9 cellular contexts compared by ENCODE assay signal in genomic region chr9:89519393-89519805, GRCh38. TPM values are rescaled to one million over a fixed set of nuclear protein-coding genes. Genes with fewer than 3 reads are reported as not detected.
A peak's percentile ranks its signal among the peaks of the same experiment; 100 is the strongest.
DNase-seq lines count a peak whose midpoint lies in the region; ATAC-seq and TF ChIP-seq lines count a peak whose summit lies in the region.
"Had no signal": no experiment of that assay in that cellular context is flagged by ENCODE, and none has a peak within 500 bp of the region (broad histone marks: within the 10 kb centered on the region; RNA-seq: fewer than 3 reads in every experiment).

No MANE protein-coding gene starts in this region.

- no peaks in the 10 kb centered on the region for H3K27me3 Mint-ChIP-seq in activated CD4-positive, alpha-beta T cell treated with anti-CD3 and anti-CD28 coated beads, Interleukin-2, amount 10 ng/mL, durations not matched to agents 7 days and 5 days

- intact Hi-C loops in gastrocnemius medialis (cut with DNase I; ENCODE audit: low total_unique reads), result no loop called here

- ATAC-seq in gastrocnemius medialis, result peak; percentile 88 to 99
- no peak for ATAC-seq in GM21529 (IDR thresholded peaks at IDR 0.05; ENCODE audit: unreplicated experiment)
- no peak for ATAC-seq in GM21423 (IDR thresholded peaks at IDR 0.05; ENCODE audit: unreplicated experiment)
- no peak for ATAC-seq in HG02642 (IDR thresholded peaks at IDR 0.05; ENCODE audit: poor library complexity, unreplicated experiment)

- no peaks in the 10 kb centered on the region for H3K27me3 ChIP-seq in esophagus (ENCODE audit: control insufficient read depth in 1 of 2, insufficient read depth in 2 of 2, low read length in 2 of 2)
- H3K27me3 ChIP-seq in gastrocnemius medialis, result no peaks in the 10 kb centered on the region

- no peaks in the 10 kb centered on the region for H3K9me3 ChIP-seq in esophagus (ENCODE audit: control insufficient read depth in 2 of 2, insufficient read depth in 1 of 2, low read depth in 1 of 2, low read length in 1 of 2)
- no peaks in the 10 kb centered on the region for H3K9me3 ChIP-seq in gastrocnemius medialis
- H3K9me3 ChIP-seq: prostate gland had no signal

- no peaks in the 10 kb centered on the region for H3K36me3 ChIP-seq in esophagus (ENCODE audit: control insufficient read depth in 2 of 2, insufficient read depth in 2 of 2, low read length in 1 of 2)
- H3K36me3 ChIP-seq in gastrocnemius medialis, result no peaks in the 10 kb centered on the region
- H3K36me3 ChIP-seq: prostate gland had no signal

- H3K4me3 ChIP-seq in esophagus (ENCODE audit: low read depth in 1 of 2, low read length in 2 of 2) (no peak overlapping the region), gastrocnemius medialis (no peak overlapping the region)
- H3K4me3 ChIP-seq: prostate gland had no signal

- CTCF ChIA-PET in activated CD4-positive, alpha-beta T cell treated with anti-CD3 and anti-CD28 coated beads, Interleukin-2, amount 10 ng/mL, durations not matched to agents 7 days and 5 days (lab: Charles Lee), result interaction anchor here (0.8 to 6.6 kb wide), 8 partner anchors 11 to 113 kb away, joined by 3 to 38 read pairs (median 4); no protein-coding TSS in a partner anchor

- no peak for TF ChIP-seq CTCF in gastrocnemius medialis (IDR thresholded peaks at IDR 0.05 in 4 of 5, conservative IDR thresholded peaks at IDR 0.05 in 1 of 5)

- 53 to 71% methylated on average over 2 of the region's 2 CpGs for WGBS in esophagus, 2 donors

- H3K4me3 Mint-ChIP-seq in activated CD4-positive, alpha-beta T cell treated with anti-CD3 and anti-CD28 coated beads, Interleukin-2, amount 10 ng/mL, durations not matched to agents 7 days and 5 days, result no peak overlapping the region

- H3K27ac Mint-ChIP-seq in activated CD4-positive, alpha-beta T cell treated with anti-CD3 and anti-CD28 coated beads, Interleukin-2, amount 10 ng/mL, durations not matched to agents 7 days and 5 days, result peak overlapping the region; percentile 84

- DNase-seq in activated CD4-positive, alpha-beta T cell treated with anti-CD3 and anti-CD28 coated beads, Interleukin-2, amount 10 ng/mL, durations not matched to agents 7 days and 5 days, result no peak
- no peak for DNase-seq in activated CD4-positive, alpha-beta T cell treated with anti-CD3 and anti-CD28 coated beads, Interleukin-2, amount 50 U/mL, for 4 hours
- DNase-seq in RPMI7951 (ENCODE audit: low read depth) (peak; percentile 12), gastrocnemius medialis (peak in 1 of 2 donors; percentile 83)

- H3K9me3 Mint-ChIP-seq in activated CD4-positive, alpha-beta T cell treated with anti-CD3 and anti-CD28 coated beads, Interleukin-2, amount 10 ng/mL, durations not matched to agents 7 days and 5 days, result no peaks in the 10 kb centered on the region

- H3K4me1 ChIP-seq in esophagus (ENCODE audit: control insufficient read depth in 2 of 2, insufficient read depth in 2 of 2, low read length in 1 of 2) (peaks cover 9% of the 10 kb centered on the region in 2 donors), gastrocnemius medialis (peaks cover 0 to 7% of the 10 kb centered on the region in 2 donors)
- H3K4me1 ChIP-seq: prostate gland had no signal

- in situ Hi-C loops in gastrocnemius medialis (cut with MboI; ENCODE audit: low sequenced_read_pairs in 4 of 4), result no loop called here

- H3K27ac ChIP-seq in esophagus (ENCODE audit: low read depth in 2 of 2, low read length in 1 of 2), result peak overlapping the region; percentile 42 to 82
- H3K27ac ChIP-seq in gastrocnemius medialis, result peak overlapping the region in 3 of 4 donors; percentile 61 to 72 (median 64)
- H3K27ac ChIP-seq: prostate gland had no signal

- peaks cover 6% of the 10 kb centered on the region for H3K36me3 Mint-ChIP-seq in activated CD4-positive, alpha-beta T cell treated with anti-CD3 and anti-CD28 coated beads, Interleukin-2, amount 10 ng/mL, durations not matched to agents 7 days and 5 days (ENCODE audit: low read depth)

- POLR2A ChIA-PET in activated CD4-positive, alpha-beta T cell treated with anti-CD3 and anti-CD28 coated beads, Interleukin-2, amount 10 ng/mL, durations not matched to agents 7 days and 5 days (lab: Charles Lee), result no interaction called here

- H3K4me1 Mint-ChIP-seq in activated CD4-positive, alpha-beta T cell treated with anti-CD3 and anti-CD28 coated beads, Interleukin-2, amount 10 ng/mL, durations not matched to agents 7 days and 5 days, result peaks cover 69% of the 10 kb centered on the region

- TF ChIP-seq POLR2A in gastrocnemius medialis (IDR thresholded peaks at IDR 0.05), result no peak

RNA-seq across cellular contexts. Expression of gene SEMA4D, which starts 21.5 kb away (rescaled TPM):
- 100 to 1,000 TPM; 334 to 336 TPM for total RNA-seq in activated CD4-positive, alpha-beta T cell treated with anti-CD3 and anti-CD28 coated beads, Interleukin-2, amount 10 ng/mL, durations not matched to agents 7 days and 5 days
- 0.12 and 0.29 TPM in 2 replicates for total RNA-seq in RPMI7951 (2014; rRNA removed; shearing (Covaris generic))
- polyA plus RNA-seq in esophagus, result 10 to 100 TPM; 17.1 to 33.4 TPM
- total RNA-seq in gastrocnemius medialis, result 10 to 100 TPM; 23.6 to 77.0 (median 41.3) TPM

Comparison
In these comparisons a context has a peak if more than half of its experiments do, and no peak if none do; other contexts are left out.
1. ATAC-seq: peak in gastrocnemius medialis (2 of 2); none in GM21529 (single experiment), GM21423 (single experiment) and HG02642 (single experiment).
2. RNA of gene SEMA4D, which starts 21.5 kb away (total RNA-seq): 334 to 336 TPM in activated CD4-positive, alpha-beta T cell treated with anti-CD3 and anti-CD28 coated beads, Interleukin-2, amount 10 ng/mL, durations not matched to agents 7 days and 5 days and 23.6 to 77.0 TPM in gastrocnemius medialis; 0.12 to 0.29 TPM in RPMI7951; every median in the first group is over 10 times any median in the second.